In the genomic region with DNA sequence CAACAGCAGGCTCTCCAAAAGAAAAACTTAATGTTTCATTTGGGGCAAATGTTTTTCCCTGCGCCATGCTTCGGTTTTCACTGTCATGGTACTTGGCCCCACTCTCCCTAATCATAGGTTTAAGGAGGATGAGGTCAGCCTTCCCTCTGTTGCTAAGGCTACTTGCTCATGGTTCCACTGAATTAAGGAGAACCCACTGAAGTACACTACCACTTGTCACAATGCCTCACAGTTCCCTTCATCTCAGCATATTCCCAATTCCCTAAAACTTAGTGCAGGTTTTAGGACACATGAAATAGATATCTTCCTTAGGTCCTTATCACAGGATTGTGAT, we compare ENCODE assay signal across 1 cellular context.
TF ChIP-seq lines count a peak whose summit lies in the region.

No MANE protein-coding gene starts in this region.

TF ChIP-seq in K562, 482 proteins besides CTCF, POLR2A, EP300 and RAD21 (continued from another document):
- TF ChIP-seq, protein P1, sequence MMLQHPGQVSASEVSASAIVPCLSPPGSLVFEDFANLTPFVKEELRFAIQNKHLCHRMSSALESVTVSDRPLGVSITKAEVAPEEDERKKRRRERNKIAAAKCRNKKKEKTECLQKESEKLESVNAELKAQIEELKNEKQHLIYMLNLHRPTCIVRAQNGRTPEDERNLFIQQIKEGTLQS (IDR thresholded peaks at IDR 0.05): peak; percentile 40; the same call in 1 of the 2 replicates
- TF ChIP-seq, protein P1 (CRISPR knock-in tag; conservative IDR thresholded peaks at IDR 0.05): no peak
- TF ChIP-seq EHMT2 (IDR thresholded peaks at IDR 0.05): 0 out of 2 replicates have a peak, but pooled peaks have one; percentile 18
- TF ChIP-seq, protein P2, sequence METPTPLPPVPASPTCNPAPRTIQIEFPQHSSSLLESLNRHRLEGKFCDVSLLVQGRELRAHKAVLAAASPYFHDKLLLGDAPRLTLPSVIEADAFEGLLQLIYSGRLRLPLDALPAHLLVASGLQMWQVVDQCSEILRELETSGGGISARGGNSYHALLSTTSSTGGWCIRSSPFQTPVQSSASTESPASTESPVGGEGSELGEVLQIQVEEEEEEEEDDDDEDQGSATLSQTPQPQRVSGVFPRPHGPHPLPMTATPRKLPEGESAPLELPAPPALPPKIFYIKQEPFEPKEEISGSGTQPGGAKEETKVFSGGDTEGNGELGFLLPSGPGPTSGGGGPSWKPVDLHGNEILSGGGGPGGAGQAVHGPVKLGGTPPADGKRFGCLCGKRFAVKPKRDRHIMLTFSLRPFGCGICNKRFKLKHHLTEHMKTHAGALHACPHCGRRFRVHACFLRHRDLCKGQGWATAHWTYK (CRISPR knock-in tag; IDR thresholded peaks at IDR 0.05): peak; percentile 51; the same call in 1 of the 2 replicates
- no peak for TF ChIP-seq KDM4B (IDR thresholded peaks at IDR 0.05; ENCODE audit: borderline replicate concordance in 2 of 2, low read depth in 1 of 2)
- TF ChIP-seq SOX6 (IDR thresholded peaks at IDR 0.05): 0 out of 2 replicates have a peak, but pooled peaks have one; percentile 5
- TF ChIP-seq GTF2A2 (tag; IDR thresholded peaks at IDR 0.05): no peak
- no peak for TF ChIP-seq RB1 (IDR thresholded peaks at IDR 0.05; ENCODE audit: low read depth)
- no peak for TF ChIP-seq FUS (optimal IDR thresholded peaks at IDR 0.05; ENCODE audit: low read depth, low read length)
- peak; percentile 84 for TF ChIP-seq RFX1 (IDR thresholded peaks at IDR 0.05)
- peak; percentile 74 for TF ChIP-seq JUND (IDR thresholded peaks at IDR 0.05; ENCODE audit: borderline replicate concordance, low read depth, low read length)
- TF ChIP-seq JUND (tag; IDR thresholded peaks at IDR 0.05; ENCODE audit: borderline replicate concordance, low read depth, low read length): peak; percentile 73; the same call in 2 of the 3 replicates
- TF ChIP-seq POU5F1 (IDR thresholded peaks at IDR 0.05; ENCODE audit: borderline replicate concordance, low read depth, low read length, partially characterized antibody): peak; percentile 18
- 0 out of 2 replicates have a peak, but pooled peaks have one; percentile 29 for TF ChIP-seq SMARCA4 (IDR thresholded peaks at IDR 0.05)
- TF ChIP-seq POLR2AphosphoS5 (IDR thresholded peaks at IDR 0.05; ENCODE audit: control insufficient read depth, insufficient read depth, low read depth, low read length): peak; percentile 12; the same call in 1 of the 2 replicates
- no peak for TF ChIP-seq ATF1 (CRISPR knock-in tag; IDR thresholded peaks at IDR 0.05)
- 0 out of 2 replicates have a peak, but pooled peaks have one; percentile 4 for TF ChIP-seq ATF1 (tag; IDR thresholded peaks at IDR 0.05)
- TF ChIP-seq, protein P3, sequence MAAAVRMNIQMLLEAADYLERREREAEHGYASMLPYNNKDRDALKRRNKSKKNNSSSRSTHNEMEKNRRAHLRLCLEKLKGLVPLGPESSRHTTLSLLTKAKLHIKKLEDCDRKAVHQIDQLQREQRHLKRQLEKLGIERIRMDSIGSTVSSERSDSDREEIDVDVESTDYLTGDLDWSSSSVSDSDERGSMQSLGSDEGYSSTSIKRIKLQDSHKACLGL (CRISPR knock-in tag; IDR thresholded peaks at IDR 0.05; ENCODE audit: borderline replicate concordance, poor library complexity, severe bottlenecking): no peak
- TF ChIP-seq ERF (CRISPR knock-in tag; IDR thresholded peaks at IDR 0.05): 0 out of 2 replicates have a peak, but pooled peaks have one; percentile 47
- TF ChIP-seq PCBP1 (IDR thresholded peaks at IDR 0.05; ENCODE audit: low read depth, low read length, poor library complexity, severe bottlenecking): no peak
- TF ChIP-seq NR2C2 (CRISPR knock-in tag; IDR thresholded peaks at IDR 0.05): no peak
- TF ChIP-seq NR2C2 (tag; IDR thresholded peaks at IDR 0.05): peak; percentile 20; the same call in 1 of the 2 replicates
- TF ChIP-seq BDP1 (IDR thresholded peaks at IDR 0.05; ENCODE audit: insufficient read depth, insufficient read length): no peak
- TF ChIP-seq, protein P4, sequence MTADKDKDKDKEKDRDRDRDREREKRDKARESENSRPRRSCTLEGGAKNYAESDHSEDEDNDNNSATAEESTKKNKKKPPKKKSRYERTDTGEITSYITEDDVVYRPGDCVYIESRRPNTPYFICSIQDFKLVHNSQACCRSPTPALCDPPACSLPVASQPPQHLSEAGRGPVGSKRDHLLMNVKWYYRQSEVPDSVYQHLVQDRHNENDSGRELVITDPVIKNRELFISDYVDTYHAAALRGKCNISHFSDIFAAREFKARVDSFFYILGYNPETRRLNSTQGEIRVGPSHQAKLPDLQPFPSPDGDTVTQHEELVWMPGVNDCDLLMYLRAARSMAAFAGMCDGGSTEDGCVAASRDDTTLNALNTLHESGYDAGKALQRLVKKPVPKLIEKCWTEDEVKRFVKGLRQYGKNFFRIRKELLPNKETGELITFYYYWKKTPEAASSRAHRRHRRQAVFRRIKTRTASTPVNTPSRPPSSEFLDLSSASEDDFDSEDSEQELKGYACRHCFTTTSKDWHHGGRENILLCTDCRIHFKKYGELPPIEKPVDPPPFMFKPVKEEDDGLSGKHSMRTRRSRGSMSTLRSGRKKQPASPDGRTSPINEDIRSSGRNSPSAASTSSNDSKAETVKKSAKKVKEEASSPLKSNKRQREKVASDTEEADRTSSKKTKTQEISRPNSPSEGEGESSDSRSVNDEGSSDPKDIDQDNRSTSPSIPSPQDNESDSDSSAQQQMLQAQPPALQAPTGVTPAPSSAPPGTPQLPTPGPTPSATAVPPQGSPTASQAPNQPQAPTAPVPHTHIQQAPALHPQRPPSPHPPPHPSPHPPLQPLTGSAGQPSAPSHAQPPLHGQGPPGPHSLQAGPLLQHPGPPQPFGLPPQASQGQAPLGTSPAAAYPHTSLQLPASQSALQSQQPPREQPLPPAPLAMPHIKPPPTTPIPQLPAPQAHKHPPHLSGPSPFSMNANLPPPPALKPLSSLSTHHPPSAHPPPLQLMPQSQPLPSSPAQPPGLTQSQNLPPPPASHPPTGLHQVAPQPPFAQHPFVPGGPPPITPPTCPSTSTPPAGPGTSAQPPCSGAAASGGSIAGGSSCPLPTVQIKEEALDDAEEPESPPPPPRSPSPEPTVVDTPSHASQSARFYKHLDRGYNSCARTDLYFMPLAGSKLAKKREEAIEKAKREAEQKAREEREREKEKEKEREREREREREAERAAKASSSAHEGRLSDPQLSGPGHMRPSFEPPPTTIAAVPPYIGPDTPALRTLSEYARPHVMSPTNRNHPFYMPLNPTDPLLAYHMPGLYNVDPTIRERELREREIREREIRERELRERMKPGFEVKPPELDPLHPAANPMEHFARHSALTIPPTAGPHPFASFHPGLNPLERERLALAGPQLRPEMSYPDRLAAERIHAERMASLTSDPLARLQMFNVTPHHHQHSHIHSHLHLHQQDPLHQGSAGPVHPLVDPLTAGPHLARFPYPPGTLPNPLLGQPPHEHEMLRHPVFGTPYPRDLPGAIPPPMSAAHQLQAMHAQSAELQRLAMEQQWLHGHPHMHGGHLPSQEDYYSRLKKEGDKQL (CRISPR knock-in tag; IDR thresholded peaks at IDR 0.05; ENCODE audit: borderline replicate concordance): no peak
- 0 out of 2 replicates have a peak, but pooled peaks have one; percentile 41 for TF ChIP-seq ZNF589 (CRISPR knock-in tag; IDR thresholded peaks at IDR 0.05; ENCODE audit: low read depth)
- TF ChIP-seq, protein P5, sequence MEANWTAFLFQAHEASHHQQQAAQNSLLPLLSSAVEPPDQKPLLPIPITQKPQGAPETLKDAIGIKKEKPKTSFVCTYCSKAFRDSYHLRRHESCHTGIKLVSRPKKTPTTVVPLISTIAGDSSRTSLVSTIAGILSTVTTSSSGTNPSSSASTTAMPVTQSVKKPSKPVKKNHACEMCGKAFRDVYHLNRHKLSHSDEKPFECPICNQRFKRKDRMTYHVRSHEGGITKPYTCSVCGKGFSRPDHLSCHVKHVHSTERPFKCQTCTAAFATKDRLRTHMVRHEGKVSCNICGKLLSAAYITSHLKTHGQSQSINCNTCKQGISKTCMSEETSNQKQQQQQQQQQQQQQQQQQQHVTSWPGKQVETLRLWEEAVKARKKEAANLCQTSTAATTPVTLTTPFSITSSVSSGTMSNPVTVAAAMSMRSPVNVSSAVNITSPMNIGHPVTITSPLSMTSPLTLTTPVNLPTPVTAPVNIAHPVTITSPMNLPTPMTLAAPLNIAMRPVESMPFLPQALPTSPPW (CRISPR knock-in tag; IDR thresholded peaks at IDR 0.05): no peak; the same call in 1 of the 2 replicates
- TF ChIP-seq DMBX1 (CRISPR knock-in tag; IDR thresholded peaks at IDR 0.05; ENCODE audit: borderline replicate concordance): peak; percentile 87; the same call in 1 of the 2 replicates
- TF ChIP-seq, protein P6, sequence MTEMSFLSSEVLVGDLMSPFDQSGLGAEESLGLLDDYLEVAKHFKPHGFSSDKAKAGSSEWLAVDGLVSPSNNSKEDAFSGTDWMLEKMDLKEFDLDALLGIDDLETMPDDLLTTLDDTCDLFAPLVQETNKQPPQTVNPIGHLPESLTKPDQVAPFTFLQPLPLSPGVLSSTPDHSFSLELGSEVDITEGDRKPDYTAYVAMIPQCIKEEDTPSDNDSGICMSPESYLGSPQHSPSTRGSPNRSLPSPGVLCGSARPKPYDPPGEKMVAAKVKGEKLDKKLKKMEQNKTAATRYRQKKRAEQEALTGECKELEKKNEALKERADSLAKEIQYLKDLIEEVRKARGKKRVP (CRISPR knock-in tag; IDR thresholded peaks at IDR 0.05): peak; percentile 29; the same call in 1 of the 2 replicates
- TF ChIP-seq CSDE1 (IDR thresholded peaks at IDR 0.05): 0 out of 4 replicates have a peak, but pooled peaks of 1 of the 2 experiments have one; percentile 7
- peak; percentile 58; the same call in 1 of the 2 replicates for TF ChIP-seq JUN (IDR thresholded peaks at IDR 0.05; ENCODE audit: borderline replicate concordance, low read depth, low read length)
- TF ChIP-seq JUN (CRISPR knock-in tag; IDR thresholded peaks at IDR 0.05; ENCODE audit: borderline replicate concordance): no peak
- no peak for TF ChIP-seq DIDO1 (tag; IDR thresholded peaks at IDR 0.05; ENCODE audit: low read depth)
- TF ChIP-seq, protein P7, sequence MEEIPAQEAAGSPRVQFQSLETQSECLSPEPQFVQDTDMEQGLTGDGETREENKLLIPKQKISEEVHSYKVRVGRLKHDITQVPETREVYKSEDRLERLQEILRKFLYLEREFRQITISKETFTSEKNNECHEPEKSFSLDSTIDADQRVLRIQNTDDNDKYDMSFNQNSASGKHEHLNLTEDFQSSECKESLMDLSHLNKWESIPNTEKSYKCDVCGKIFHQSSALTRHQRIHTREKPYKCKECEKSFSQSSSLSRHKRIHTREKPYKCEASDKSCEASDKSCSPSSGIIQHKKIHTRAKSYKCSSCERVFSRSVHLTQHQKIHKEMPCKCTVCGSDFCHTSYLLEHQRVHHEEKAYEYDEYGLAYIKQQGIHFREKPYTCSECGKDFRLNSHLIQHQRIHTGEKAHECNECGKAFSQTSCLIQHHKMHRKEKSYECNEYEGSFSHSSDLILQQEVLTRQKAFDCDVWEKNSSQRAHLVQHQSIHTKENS (CRISPR knock-in tag; IDR thresholded peaks at IDR 0.05): no peak
- peak in 1 of 2 experiments; percentile 5; a peak in 1 of 4 replicates for TF ChIP-seq SIX5 (IDR thresholded peaks at IDR 0.05; ENCODE audit: borderline replicate concordance in 1 of 2, insufficient read depth in 1 of 2, low read depth in 1 of 2, low read length in 2 of 2)
- TF ChIP-seq RCOR1 (IDR thresholded peaks at IDR 0.05; ENCODE audit: borderline replicate concordance in 1 of 2, low read depth in 2 of 2, low read length in 2 of 2): peak in 1 of 2 experiments; percentile 27; a peak in 1 of 4 replicates
- TF ChIP-seq, protein P8, sequence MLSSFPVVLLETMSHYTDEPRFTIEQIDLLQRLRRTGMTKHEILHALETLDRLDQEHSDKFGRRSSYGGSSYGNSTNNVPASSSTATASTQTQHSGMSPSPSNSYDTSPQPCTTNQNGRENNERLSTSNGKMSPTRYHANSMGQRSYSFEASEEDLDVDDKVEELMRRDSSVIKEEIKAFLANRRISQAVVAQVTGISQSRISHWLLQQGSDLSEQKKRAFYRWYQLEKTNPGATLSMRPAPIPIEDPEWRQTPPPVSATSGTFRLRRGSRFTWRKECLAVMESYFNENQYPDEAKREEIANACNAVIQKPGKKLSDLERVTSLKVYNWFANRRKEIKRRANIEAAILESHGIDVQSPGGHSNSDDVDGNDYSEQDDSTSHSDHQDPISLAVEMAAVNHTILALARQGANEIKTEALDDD (IDR thresholded peaks at IDR 0.05): peak; percentile 30; the same call in 1 of the 2 replicates
TF ChIP-seq in K562: peak in this region for 23.
